ENCODE assay signal across 2 cellular contexts in the genomic region with DNA sequence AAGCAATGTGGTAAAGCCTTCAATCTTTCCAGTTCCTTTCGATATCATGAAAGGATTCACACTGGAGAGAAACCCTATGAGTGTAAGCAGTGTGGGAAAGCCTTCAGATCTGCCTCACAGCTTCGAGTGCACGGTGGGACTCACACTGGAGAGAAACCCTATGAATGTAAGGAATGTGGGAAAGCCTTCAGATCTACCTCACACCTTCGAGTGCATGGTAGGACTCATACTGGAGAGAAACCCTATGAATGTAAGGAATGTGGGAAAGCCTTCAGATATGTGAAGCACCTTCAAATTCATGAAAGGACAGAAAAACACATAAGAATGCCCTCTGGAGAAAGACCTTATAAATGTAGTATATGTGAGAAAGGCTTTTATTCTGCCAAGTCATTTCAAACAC.
A peak's percentile ranks its signal among the peaks of the same experiment; 100 is the strongest.
TF ChIP-seq lines count a peak whose summit lies in the region.

No MANE protein-coding gene starts in this region.

TF ChIP-seq in Ishikawa, 13 proteins besides CTCF, POLR2A, EP300 and RAD21 (continued from another document):
- TF ChIP-seq, protein P1, sequence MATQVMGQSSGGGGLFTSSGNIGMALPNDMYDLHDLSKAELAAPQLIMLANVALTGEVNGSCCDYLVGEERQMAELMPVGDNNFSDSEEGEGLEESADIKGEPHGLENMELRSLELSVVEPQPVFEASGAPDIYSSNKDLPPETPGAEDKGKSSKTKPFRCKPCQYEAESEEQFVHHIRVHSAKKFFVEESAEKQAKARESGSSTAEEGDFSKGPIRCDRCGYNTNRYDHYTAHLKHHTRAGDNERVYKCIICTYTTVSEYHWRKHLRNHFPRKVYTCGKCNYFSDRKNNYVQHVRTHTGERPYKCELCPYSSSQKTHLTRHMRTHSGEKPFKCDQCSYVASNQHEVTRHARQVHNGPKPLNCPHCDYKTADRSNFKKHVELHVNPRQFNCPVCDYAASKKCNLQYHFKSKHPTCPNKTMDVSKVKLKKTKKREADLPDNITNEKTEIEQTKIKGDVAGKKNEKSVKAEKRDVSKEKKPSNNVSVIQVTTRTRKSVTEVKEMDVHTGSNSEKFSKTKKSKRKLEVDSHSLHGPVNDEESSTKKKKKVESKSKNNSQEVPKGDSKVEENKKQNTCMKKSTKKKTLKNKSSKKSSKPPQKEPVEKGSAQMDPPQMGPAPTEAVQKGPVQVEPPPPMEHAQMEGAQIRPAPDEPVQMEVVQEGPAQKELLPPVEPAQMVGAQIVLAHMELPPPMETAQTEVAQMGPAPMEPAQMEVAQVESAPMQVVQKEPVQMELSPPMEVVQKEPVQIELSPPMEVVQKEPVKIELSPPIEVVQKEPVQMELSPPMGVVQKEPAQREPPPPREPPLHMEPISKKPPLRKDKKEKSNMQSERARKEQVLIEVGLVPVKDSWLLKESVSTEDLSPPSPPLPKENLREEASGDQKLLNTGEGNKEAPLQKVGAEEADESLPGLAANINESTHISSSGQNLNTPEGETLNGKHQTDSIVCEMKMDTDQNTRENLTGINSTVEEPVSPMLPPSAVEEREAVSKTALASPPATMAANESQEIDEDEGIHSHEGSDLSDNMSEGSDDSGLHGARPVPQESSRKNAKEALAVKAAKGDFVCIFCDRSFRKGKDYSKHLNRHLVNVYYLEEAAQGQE (IDR thresholded peaks at IDR 0.05; ENCODE audit: low read depth), result no peak
- TF ChIP-seq EGR1 (IDR thresholded peaks at IDR 0.05) (no peak), ZBTB7A (IDR thresholded peaks at IDR 0.05; ENCODE audit: low read depth) (no peak), NFIC (IDR thresholded peaks at IDR 0.05) (no peak), TCF12 (IDR thresholded peaks at IDR 0.05; ENCODE audit: low read depth) (peak; percentile 59; the same call in 1 of the 2 replicates)
- TF ChIP-seq, protein P2, sequence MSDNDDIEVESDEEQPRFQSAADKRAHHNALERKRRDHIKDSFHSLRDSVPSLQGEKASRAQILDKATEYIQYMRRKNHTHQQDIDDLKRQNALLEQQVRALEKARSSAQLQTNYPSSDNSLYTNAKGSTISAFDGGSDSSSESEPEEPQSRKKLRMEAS (IDR thresholded peaks at IDR 0.05), result no peak

TF ChIP-seq in K562, 482 proteins besides CTCF, POLR2A, EP300 and RAD21 (continued from another document and continues in another):
- TF ChIP-seq, protein P3, sequence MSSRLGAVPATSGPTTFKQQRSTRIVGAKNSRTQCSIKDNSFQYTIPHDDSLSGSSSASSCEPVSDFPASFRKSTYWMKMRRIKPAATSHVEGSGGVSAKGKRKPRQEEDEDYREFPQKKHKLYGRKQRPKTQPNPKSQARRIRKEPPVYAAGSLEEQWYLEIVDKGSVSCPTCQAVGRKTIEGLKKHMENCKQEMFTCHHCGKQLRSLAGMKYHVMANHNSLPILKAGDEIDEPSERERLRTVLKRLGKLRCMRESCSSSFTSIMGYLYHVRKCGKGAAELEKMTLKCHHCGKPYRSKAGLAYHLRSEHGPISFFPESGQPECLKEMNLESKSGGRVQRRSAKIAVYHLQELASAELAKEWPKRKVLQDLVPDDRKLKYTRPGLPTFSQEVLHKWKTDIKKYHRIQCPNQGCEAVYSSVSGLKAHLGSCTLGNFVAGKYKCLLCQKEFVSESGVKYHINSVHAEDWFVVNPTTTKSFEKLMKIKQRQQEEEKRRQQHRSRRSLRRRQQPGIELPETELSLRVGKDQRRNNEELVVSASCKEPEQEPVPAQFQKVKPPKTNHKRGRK (tag; IDR thresholded peaks at IDR 0.05), result no peak
- TF ChIP-seq SREBF2 (CRISPR knock-in tag; IDR thresholded peaks at IDR 0.05) (no peak), CHD1 (IDR thresholded peaks at IDR 0.05; ENCODE audit: low read length) (no peak), RBM25 (IDR thresholded peaks at IDR 0.05; ENCODE audit: low read depth, low read length, severe bottlenecking) (peak; percentile 42), CBX3 (IDR thresholded peaks at IDR 0.05; ENCODE audit: borderline replicate concordance in 1 of 2, low read length in 2 of 2) (peak in 1 of 2 experiments; percentile 85; a peak in 2 of 3 replicates), ZNF668 (CRISPR knock-in tag; IDR thresholded peaks at IDR 0.05) (no peak), SRSF9 (IDR thresholded peaks at IDR 0.05; ENCODE audit: borderline replicate concordance, low read depth, low read length) (no peak), ZNF212 (CRISPR knock-in tag; IDR thresholded peaks at IDR 0.05) (no peak), PHF8 (IDR thresholded peaks at IDR 0.05; ENCODE audit: borderline replicate concordance, low read length) (no peak), ZFP1 (CRISPR knock-in tag; IDR thresholded peaks at IDR 0.05) (no peak), YBX1 (IDR thresholded peaks at IDR 0.05) (no peak), PCBP2 (IDR thresholded peaks at IDR 0.05; ENCODE audit: low read depth, low read length, poor library complexity, severe bottlenecking) (no peak), ZNF263 (CRISPR knock-in tag; IDR thresholded peaks at IDR 0.05; ENCODE audit: borderline replicate concordance) (no peak), PML (IDR thresholded peaks at IDR 0.05; ENCODE audit: low read length) (no peak), ZNF134 (CRISPR knock-in tag; conservative IDR thresholded peaks at IDR 0.05) (peak; percentile 57; the same call in 1 of the 2 replicates)
- TF ChIP-seq, protein P4, sequence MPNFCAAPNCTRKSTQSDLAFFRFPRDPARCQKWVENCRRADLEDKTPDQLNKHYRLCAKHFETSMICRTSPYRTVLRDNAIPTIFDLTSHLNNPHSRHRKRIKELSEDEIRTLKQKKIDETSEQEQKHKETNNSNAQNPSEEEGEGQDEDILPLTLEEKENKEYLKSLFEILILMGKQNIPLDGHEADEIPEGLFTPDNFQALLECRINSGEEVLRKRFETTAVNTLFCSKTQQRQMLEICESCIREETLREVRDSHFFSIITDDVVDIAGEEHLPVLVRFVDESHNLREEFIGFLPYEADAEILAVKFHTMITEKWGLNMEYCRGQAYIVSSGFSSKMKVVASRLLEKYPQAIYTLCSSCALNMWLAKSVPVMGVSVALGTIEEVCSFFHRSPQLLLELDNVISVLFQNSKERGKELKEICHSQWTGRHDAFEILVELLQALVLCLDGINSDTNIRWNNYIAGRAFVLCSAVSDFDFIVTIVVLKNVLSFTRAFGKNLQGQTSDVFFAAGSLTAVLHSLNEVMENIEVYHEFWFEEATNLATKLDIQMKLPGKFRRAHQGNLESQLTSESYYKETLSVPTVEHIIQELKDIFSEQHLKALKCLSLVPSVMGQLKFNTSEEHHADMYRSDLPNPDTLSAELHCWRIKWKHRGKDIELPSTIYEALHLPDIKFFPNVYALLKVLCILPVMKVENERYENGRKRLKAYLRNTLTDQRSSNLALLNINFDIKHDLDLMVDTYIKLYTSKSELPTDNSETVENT (CRISPR knock-in tag; IDR thresholded peaks at IDR 0.05), result no peak
- TF ChIP-seq, protein P5, sequence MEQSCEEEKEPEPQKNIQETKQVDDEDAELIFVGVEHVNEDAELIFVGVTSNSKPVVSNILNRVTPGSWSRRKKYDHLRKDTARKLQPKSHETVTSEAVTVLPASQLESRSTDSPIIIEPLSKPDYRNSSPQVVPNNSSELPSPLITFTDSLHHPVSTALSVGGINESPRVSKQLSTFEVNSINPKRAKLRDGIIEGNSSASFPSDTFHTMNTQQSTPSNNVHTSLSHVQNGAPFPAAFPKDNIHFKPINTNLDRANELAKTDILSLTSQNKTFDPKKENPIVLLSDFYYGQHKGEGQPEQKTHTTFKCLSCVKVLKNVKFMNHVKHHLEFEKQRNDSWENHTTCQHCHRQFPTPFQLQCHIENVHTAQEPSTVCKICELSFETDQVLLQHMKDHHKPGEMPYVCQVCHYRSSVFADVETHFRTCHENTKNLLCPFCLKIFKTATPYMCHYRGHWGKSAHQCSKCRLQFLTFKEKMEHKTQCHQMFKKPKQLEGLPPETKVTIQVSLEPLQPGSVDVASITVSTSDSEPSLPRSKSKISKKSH (CRISPR knock-in tag; IDR thresholded peaks at IDR 0.05), result peak; percentile 81; the same call in 1 of the 2 replicates
- TF ChIP-seq, protein P6, sequence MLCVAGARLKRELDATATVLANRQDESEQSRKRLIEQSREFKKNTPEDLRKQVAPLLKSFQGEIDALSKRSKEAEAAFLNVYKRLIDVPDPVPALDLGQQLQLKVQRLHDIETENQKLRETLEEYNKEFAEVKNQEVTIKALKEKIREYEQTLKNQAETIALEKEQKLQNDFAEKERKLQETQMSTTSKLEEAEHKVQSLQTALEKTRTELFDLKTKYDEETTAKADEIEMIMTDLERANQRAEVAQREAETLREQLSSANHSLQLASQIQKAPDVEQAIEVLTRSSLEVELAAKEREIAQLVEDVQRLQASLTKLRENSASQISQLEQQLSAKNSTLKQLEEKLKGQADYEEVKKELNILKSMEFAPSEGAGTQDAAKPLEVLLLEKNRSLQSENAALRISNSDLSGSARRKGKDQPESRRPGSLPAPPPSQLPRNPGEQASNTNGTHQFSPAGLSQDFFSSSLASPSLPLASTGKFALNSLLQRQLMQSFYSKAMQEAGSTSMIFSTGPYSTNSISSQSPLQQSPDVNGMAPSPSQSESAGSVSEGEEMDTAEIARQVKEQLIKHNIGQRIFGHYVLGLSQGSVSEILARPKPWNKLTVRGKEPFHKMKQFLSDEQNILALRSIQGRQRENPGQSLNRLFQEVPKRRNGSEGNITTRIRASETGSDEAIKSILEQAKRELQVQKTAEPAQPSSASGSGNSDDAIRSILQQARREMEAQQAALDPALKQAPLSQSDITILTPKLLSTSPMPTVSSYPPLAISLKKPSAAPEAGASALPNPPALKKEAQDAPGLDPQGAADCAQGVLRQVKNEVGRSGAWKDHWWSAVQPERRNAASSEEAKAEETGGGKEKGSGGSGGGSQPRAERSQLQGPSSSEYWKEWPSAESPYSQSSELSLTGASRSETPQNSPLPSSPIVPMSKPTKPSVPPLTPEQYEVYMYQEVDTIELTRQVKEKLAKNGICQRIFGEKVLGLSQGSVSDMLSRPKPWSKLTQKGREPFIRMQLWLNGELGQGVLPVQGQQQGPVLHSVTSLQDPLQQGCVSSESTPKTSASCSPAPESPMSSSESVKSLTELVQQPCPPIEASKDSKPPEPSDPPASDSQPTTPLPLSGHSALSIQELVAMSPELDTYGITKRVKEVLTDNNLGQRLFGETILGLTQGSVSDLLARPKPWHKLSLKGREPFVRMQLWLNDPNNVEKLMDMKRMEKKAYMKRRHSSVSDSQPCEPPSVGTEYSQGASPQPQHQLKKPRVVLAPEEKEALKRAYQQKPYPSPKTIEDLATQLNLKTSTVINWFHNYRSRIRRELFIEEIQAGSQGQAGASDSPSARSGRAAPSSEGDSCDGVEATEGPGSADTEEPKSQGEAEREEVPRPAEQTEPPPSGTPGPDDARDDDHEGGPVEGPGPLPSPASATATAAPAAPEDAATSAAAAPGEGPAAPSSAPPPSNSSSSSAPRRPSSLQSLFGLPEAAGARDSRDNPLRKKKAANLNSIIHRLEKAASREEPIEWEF (CRISPR knock-in tag; IDR thresholded peaks at IDR 0.05), result no peak
- TF ChIP-seq, protein P7, sequence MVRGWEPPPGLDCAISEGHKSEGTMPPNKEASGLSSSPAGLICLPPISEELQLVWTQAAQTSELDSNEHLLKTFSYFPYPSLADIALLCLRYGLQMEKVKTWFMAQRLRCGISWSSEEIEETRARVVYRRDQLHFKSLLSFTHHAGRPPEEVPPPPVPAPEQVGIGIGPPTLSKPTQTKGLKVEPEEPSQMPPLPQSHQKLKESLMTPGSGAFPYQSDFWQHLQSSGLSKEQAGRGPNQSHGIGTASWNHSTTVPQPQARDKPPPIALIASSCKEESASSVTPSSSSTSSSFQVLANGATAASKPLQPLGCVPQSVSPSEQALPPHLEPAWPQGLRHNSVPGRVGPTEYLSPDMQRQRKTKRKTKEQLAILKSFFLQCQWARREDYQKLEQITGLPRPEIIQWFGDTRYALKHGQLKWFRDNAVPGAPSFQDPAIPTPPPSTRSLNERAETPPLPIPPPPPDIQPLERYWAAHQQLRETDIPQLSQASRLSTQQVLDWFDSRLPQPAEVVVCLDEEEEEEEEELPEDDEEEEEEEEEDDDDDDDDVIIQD (CRISPR knock-in tag; IDR thresholded peaks at IDR 0.05), result no peak
- TF ChIP-seq, protein P8, sequence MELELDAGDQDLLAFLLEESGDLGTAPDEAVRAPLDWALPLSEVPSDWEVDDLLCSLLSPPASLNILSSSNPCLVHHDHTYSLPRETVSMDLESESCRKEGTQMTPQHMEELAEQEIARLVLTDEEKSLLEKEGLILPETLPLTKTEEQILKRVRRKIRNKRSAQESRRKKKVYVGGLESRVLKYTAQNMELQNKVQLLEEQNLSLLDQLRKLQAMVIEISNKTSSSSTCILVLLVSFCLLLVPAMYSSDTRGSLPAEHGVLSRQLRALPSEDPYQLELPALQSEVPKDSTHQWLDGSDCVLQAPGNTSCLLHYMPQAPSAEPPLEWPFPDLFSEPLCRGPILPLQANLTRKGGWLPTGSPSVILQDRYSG (tag; conservative IDR thresholded peaks at IDR 0.05; ENCODE audit: low read depth), result no peak
